ENCODE assay signal across 14 cellular contexts in genomic region chr19:1412995-1413889, GRCh38. TPM values are rescaled to one million over a fixed set of nuclear protein-coding genes. Genes with fewer than 3 reads are reported as not detected.
DNase-seq lines count a peak whose midpoint lies in the region; ATAC-seq, FAIRE-seq and TF ChIP-seq lines count a peak whose summit lies in the region.
"Had no signal": no experiment of that assay in that cellular context is flagged by ENCODE, and none has a peak within 500 bp of the region (broad histone marks: within the 10 kb centered on the region; RNA-seq: fewer than 3 reads in every experiment).

No MANE protein-coding gene starts in this region.

- RAD21 ChIA-PET in GM12878 (lab: Charles Lee; ENCODE audit: unreplicated experiment) = no interaction called here

- H3K4me2 ChIP-seq in GM12878 (ENCODE audit: control insufficient read depth, insufficient read depth) = peak overlapping the region; percentile 22; the same call in 1 of the 2 replicates

- H3K9me3 Mint-ChIP-seq in naive thymus-derived CD4-positive, alpha-beta T cell = peaks cover 0 to 3% (median 0%) of the 10 kb centered on the region in 11 donors

- in situ Hi-C loops in GM12878 (cut with MboI) = no loop called here

- H3K4me1 Mint-ChIP-seq in naive thymus-derived CD4-positive, alpha-beta T cell = peaks cover 44 to 87% (median 74%) of the 10 kb centered on the region in 7 donors

- H3K4me3 ChIP-seq in A673 (ENCODE audit: low read depth, low read length, poor library complexity, severe bottlenecking) (no peak overlapping the region), GM12878 (no peak overlapping the region)
- no peak overlapping the region for H3K4me3 ChIP-seq in naive thymus-derived CD4-positive, alpha-beta T cell (ENCODE audit: low read length)
- H3K4me3 ChIP-seq: SJSA1 had no signal

- no peak for TF ChIP-seq RAD21 in GM12878 (IDR thresholded peaks at IDR 0.05; ENCODE audit: insufficient read depth, low read depth, low read length)

- H3K79me2 ChIP-seq in GM12878 (ENCODE audit: control insufficient read depth, insufficient read depth, low read length) = peaks cover 96% of the 10 kb centered on the region

- FAIRE-seq in GM12892 (lab: Jason Lieb, UNC) (no peak), GM12878 (lab: Jason Lieb, UNC) (peak; percentile 62)
- FAIRE-seq: endothelial cell of umbilical vein had no signal

- CTCF ChIA-PET in A673 (lab: Charles Lee) (no interaction called here), GM12878 (lab: Yijun Ruan, JAX) (interaction anchor here (1.3 to 1.8 kb wide), 2 partner anchors 24 to 169 kb away, joined by 4 to 5 read pairs; no protein-coding TSS in a partner anchor)
- CTCF ChIA-PET in naive thymus-derived CD4-positive, alpha-beta T cell (lab: Charles Lee) = no interaction called here

- no peaks in the 10 kb centered on the region for H3K27me3 ChIP-seq in A673 (replicated peaks; ENCODE audit: insufficient read depth, low read depth, low read length, poor library complexity)
- no peaks in the 10 kb centered on the region for H3K27me3 ChIP-seq in GM12878 (replicated peaks in 1 of 2; ENCODE audit: control insufficient read depth in 2 of 2, insufficient read depth in 2 of 2, low read length in 1 of 2)
- no peaks in the 10 kb centered on the region for H3K27me3 ChIP-seq in naive thymus-derived CD4-positive, alpha-beta T cell (ENCODE audit: control insufficient read depth in 2 of 2, insufficient read depth in 2 of 2, low read length in 2 of 2)
- H3K27me3 ChIP-seq: SJSA1 had no signal

- H3K27me3 Mint-ChIP-seq in naive thymus-derived CD4-positive, alpha-beta T cell = no peaks in the 10 kb centered on the region

- TF ChIP-seq EP300 in GM12878 (IDR thresholded peaks at IDR 0.05; ENCODE audit: borderline replicate concordance in 1 of 2, control insufficient read depth in 1 of 2, low read depth in 2 of 2, low read length in 2 of 2) = no peak

- H3K9me3 ChIP-seq in A673 (ENCODE audit: low read depth, low read length, poor library complexity, severe bottlenecking) (no peaks in the 10 kb centered on the region), GM12878 (replicated peaks; ENCODE audit: control insufficient read depth, insufficient read depth, low read length) (no peaks in the 10 kb centered on the region)
- H3K9me3 ChIP-seq in naive thymus-derived CD4-positive, alpha-beta T cell (ENCODE audit: control insufficient read depth in 2 of 3, low read length in 3 of 3) = no peaks in the 10 kb centered on the region
- H3K9me3 ChIP-seq: SJSA1 had no signal

- H3K27ac ChIP-seq in A673 (ENCODE audit: low read depth, low read length, poor library complexity, severe bottlenecking) (peak overlapping the region; percentile 10), GM12878 (ENCODE audit: control insufficient read depth, insufficient read depth) (peak overlapping the region; percentile 42; the same call in 1 of the 2 replicates)
- no peak overlapping the region for H3K27ac ChIP-seq in naive thymus-derived CD4-positive, alpha-beta T cell (ENCODE audit: low read depth, low read length)
- H3K27ac ChIP-seq: HL-60, SJSA1 had no signal

- TF ChIP-seq POLR2A in GM12892 (IDR thresholded peaks at IDR 0.05; ENCODE audit: low read depth, low read length) = 0 out of 2 replicates have a peak, but pooled peaks have one; percentile 1
- TF ChIP-seq POLR2A in GM12878 (IDR thresholded peaks at IDR 0.05; ENCODE audit: low read depth, low read length) = peak; percentile 44; the same call in 1 of the 2 replicates

- no peak for TF ChIP-seq CTCF in A673 (conservative IDR thresholded peaks at IDR 0.05; ENCODE audit: low read depth, low read length)
- TF ChIP-seq CTCF in GM12878 (IDR thresholded peaks at IDR 0.05 in 2 of 3, conservative IDR thresholded peaks at IDR 0.05 in 1 of 3; ENCODE audit: control insufficient read depth in 2 of 3, extremely low read depth in 1 of 3, insufficient read depth in 1 of 3, low read depth in 3 of 3, low read length in 3 of 3) = no peak

- H2AFZ ChIP-seq in GM12878 (ENCODE audit: control insufficient read depth, low read depth, low read length) = no peak overlapping the region

- H3K36me3 ChIP-seq in A673 (ENCODE audit: insufficient read depth, low read length, poor library complexity, severe bottlenecking) (peaks cover 42% of the 10 kb centered on the region), GM12878 (ENCODE audit: control insufficient read depth in 2 of 2, insufficient read depth in 2 of 2, low read length in 1 of 2) (peaks cover 13 to 31% of the 10 kb centered on the region in 2 experiments)
- H3K36me3 ChIP-seq in naive thymus-derived CD4-positive, alpha-beta T cell (ENCODE audit: control insufficient read depth in 2 of 3, insufficient read depth in 3 of 3, low read length in 3 of 3) = peaks cover 0 to 63% (median 8%) of the 10 kb centered on the region in 3 experiments

- POLR2A ChIA-PET in A673 (lab: Charles Lee; ENCODE audit: low non-redundant PET) (interaction anchor here (0.6 to 0.8 kb wide), 3 partner anchors 10 to 438 kb away, joined by 3 to 5 read pairs (median 3); no protein-coding TSS in a partner anchor), GM12878 (lab: Charles Lee) (no interaction called here)
- POLR2A ChIA-PET in naive thymus-derived CD4-positive, alpha-beta T cell (lab: Charles Lee) = no interaction called here

- peaks cover 0 to 12% (median 4%) of the 10 kb centered on the region in 5 donors for H3K36me3 Mint-ChIP-seq in naive thymus-derived CD4-positive, alpha-beta T cell

- ATAC-seq in GM12878 (no peak), HG03045 (IDR thresholded peaks at IDR 0.05; ENCODE audit: unreplicated experiment) (no peak)
- no peak for ATAC-seq in naive thymus-derived CD4-positive, alpha-beta T cell

- intact Hi-C loops in A673 (cut with micrococcal nuclease; ENCODE audit: unreplicated experiment) (no loop called here), GM12878 (cut with micrococcal nuclease; ENCODE audit: unreplicated experiment) (no loop called here)
- intact Hi-C loops in naive thymus-derived CD4-positive, alpha-beta T cell (cut with micrococcal nuclease) = no loop called here

- peak overlapping the region in 6 of 10 donors; percentile 10 to 40 (median 28) for H3K4me3 Mint-ChIP-seq in naive thymus-derived CD4-positive, alpha-beta T cell

- H4K20me1 ChIP-seq in GM12878 (ENCODE audit: control insufficient read depth, insufficient read depth) = peaks cover 35% of the 10 kb centered on the region

- H3K27ac Mint-ChIP-seq in naive thymus-derived CD4-positive, alpha-beta T cell = peak overlapping the region in 3 of 9 donors; percentile 8 to 59 (median 33)

- DNase-seq in A673 (ENCODE audit: low spot score) (no peak), GM12892 (ENCODE audit: insufficient read length) (no peak), GM12878 (ENCODE audit: low read depth, low spot score) (no peak), T-helper 1 cell (no peak), germinal center (ENCODE audit: low spot score) (no peak), occipital lobe (lab: John Stamatoyannopoulos, UW) (no peak)
- DNase-seq in naive thymus-derived CD4-positive, alpha-beta T cell = no peak
- DNase-seq: activated CD4-positive, alpha-beta T cell treated with anti-CD3 and anti-CD28 coated beads for 1 hour; stimulated activated CD4-positive, alpha-beta T cell treated with anti-CD3 and anti-CD28 coated beads, Interleukin-12 subunit alpha, Interleukin-12 subunit beta, amount 100 ng/mL, for 4 hours; stimulated activated CD8-positive, alpha-beta memory T cell treated with anti-CD3 and anti-CD28 coated beads, Interleukin-4, amount 100 ng/mL, for 48 hours had no signal

- SMC1A ChIA-PET in GM12878 (lab: Charles Lee; ENCODE audit: uncharacterized antibody, unreplicated experiment) = interaction anchor here (1.2 kb wide), 1 partner anchor 24 kb away, joined by 4 read pairs; no protein-coding TSS in a partner anchor

- no TSS peak for BruUV-seq in A673 (replicated peaks; lab: Mats Ljungman, UMichigan)
- no TSS peak for BruUV-seq in GM12878 (replicated peaks; lab: Mats Ljungman, UMichigan)

- H3K9ac ChIP-seq in GM12878 (ENCODE audit: control insufficient read depth, insufficient read depth, low read length) = no peak overlapping the region

- 88% methylated on average over 36 of the region's 36 CpGs for WGBS in GM12878 (ENCODE audit: insufficient coverage, insufficient replicate concordance, low lambda C conversion rate, missing lambda C conversion rate)

- H3K4me1 ChIP-seq in A673 (ENCODE audit: insufficient read depth, low read length, poor library complexity, severe bottlenecking) (peaks cover 38% of the 10 kb centered on the region), GM12878 (ENCODE audit: control insufficient read depth, insufficient read depth, low read length) (peaks cover 44% of the 10 kb centered on the region)
- peaks cover 45 to 49% of the 10 kb centered on the region in 2 donors for H3K4me1 ChIP-seq in naive thymus-derived CD4-positive, alpha-beta T cell (ENCODE audit: control insufficient read depth in 2 of 2, insufficient read depth in 2 of 2, low read length in 2 of 2)

RNA-seq across cellular contexts. Expression of gene DAZAP1, which starts 5.9 kb away (rescaled TPM):
- 222 and 229 TPM in 2 replicates for total RNA-seq in A673 (2021)
- 74.9 TPM for polyA plus RNA-seq in GM12892 (2012; ENCODE audit: missing spikeins)
- total RNA-seq in GM12878 (2013; cell fraction: nucleolus; rRNA removed) = 111 and 128 TPM in 2 replicates
- total RNA-seq in GM12878 (2014; rRNA removed) = 122 and 127 TPM in 2 replicates
- total RNA-seq in GM12878 (2014; rRNA removed; fragmentation: Illumina TruSeq; extraction: Trizol) = 82.5 and 93.4 TPM in 2 replicates
- 223 and 240 TPM in 2 replicates for total RNA-seq in GM12878 (2021)
- 23.5 TPM for polyA plus RNA-seq in GM12878 (2011; ENCODE audit: low read depth)
- polyA plus RNA-seq in GM12878 (2011; rRNA removed) = 110 and 123 TPM in 2 replicates
- 47.6 and 72.8 TPM in 2 replicates for polyA plus RNA-seq in GM12878 (2011; cell fraction: cytosol; rRNA removed)
- polyA plus RNA-seq in GM12878 (2011; cell fraction: nucleus; rRNA removed) = 106 and 159 TPM in 2 replicates
- polyA plus RNA-seq in GM12878 (2012) = 71.1 and 77.1 TPM in 2 replicates
- 69.0 and 91.2 TPM in 2 replicates for polyA plus RNA-seq in GM12878 (2014; fragmentation: Illumina TruSeq; extraction: Trizol)
- 10 to 100 TPM in 1 of 2 experiments, 1 to 10 TPM in 1; 9.9 to 27.7 TPM for polyA plus RNA-seq in GM12878 (2014; fragmentation: Nextera tagmentation; extraction: Ambion mirVana)
- polyA plus RNA-seq in GM12878 (2014; rRNA removed) = 164 and 194 TPM in 2 replicates
- 10 to 100 TPM; 16.9 to 17.9 TPM for polyA plus RNA-seq in GM12878 (2016; fragmentation: Nextera tagmentation; extraction: Ambion mirVana)
- polyA minus RNA-seq in GM12878 (2011; rRNA and poly(A)+ RNA removed) = 27.9 and 29.7 TPM in 2 replicates
- 26.6 and 31.5 TPM in 2 replicates for polyA minus RNA-seq in GM12878 (2011; cell fraction: cytosol; rRNA and poly(A)+ RNA removed)
- 17.4 and 38.3 TPM in 2 replicates for polyA minus RNA-seq in GM12878 (2011; cell fraction: nucleus; rRNA and poly(A)+ RNA removed)
- 100 to 1,000 TPM; 129 to 227 (median 144) TPM for total RNA-seq in naive thymus-derived CD4-positive, alpha-beta T cell
- 1 to 10 TPM; 5.0 to 5.7 TPM for polyA plus RNA-seq in naive thymus-derived CD4-positive, alpha-beta T cell
- 35.7 TPM for total RNA-seq in occipital lobe

RNA-seq across cellular contexts. Expression of gene GAMT, which starts 11.9 kb away (rescaled TPM):
- total RNA-seq in A673 (2021) (18.8 and 28.5 TPM in 2 replicates), GM12878 (2014; rRNA removed) (50.1 and 55.2 TPM in 2 replicates), GM12878 (2014; rRNA removed; fragmentation: Illumina TruSeq; extraction: Trizol) (22.5 and 24.9 TPM in 2 replicates), GM12878 (2021) (49.1 and 52.0 TPM in 2 replicates), occipital lobe (16.7 TPM)
- polyA plus RNA-seq in GM12892 (2012; ENCODE audit: missing spikeins) = 12.3 TPM
- 6.5 and 6.7 TPM in 2 replicates for total RNA-seq in GM12878 (2013; cell fraction: nucleolus; rRNA removed)
- polyA plus RNA-seq in GM12878 (2011; ENCODE audit: low read depth) = 9.2 TPM
- polyA plus RNA-seq in GM12878 (2011; rRNA removed) (4.7 and 13.0 TPM in 2 replicates), GM12878 (2014; fragmentation: Illumina TruSeq; extraction: Trizol) (8.3 and 28.5 TPM in 2 replicates), GM12878 (2014; fragmentation: Nextera tagmentation; extraction: Ambion mirVana) (1 to 10 TPM; 1.6 to 5.6 TPM), GM12878 (2014; rRNA removed) (56.0 and 65.8 TPM in 2 replicates), GM12878 (2016; fragmentation: Nextera tagmentation; extraction: Ambion mirVana) (100 to 1,000 TPM; 122 to 131 TPM)
- 13.6 and 22.1 TPM in 2 replicates for polyA plus RNA-seq in GM12878 (2011; cell fraction: cytosol; rRNA removed)
- 11.4 and 12.7 TPM in 2 replicates for polyA plus RNA-seq in GM12878 (2011; cell fraction: nucleus; rRNA removed)
- 28.9 and 29.0 TPM in 2 replicates for polyA plus RNA-seq in GM12878 (2012)
- 4.2 and 10.8 TPM in 2 replicates for polyA minus RNA-seq in GM12878 (2011; rRNA and poly(A)+ RNA removed)
- polyA minus RNA-seq in GM12878 (2011; cell fraction: cytosol; rRNA and poly(A)+ RNA removed) = 4.5 and 11.0 TPM in 2 replicates
- 2.1 and 5.4 TPM in 2 replicates for polyA minus RNA-seq in GM12878 (2011; cell fraction: nucleus; rRNA and poly(A)+ RNA removed)
- total RNA-seq in naive thymus-derived CD4-positive, alpha-beta T cell = 10 to 100 TPM; 10.9 to 24.2 (median 17.5) TPM
- 10 to 100 TPM; 29.3 to 32.3 TPM for polyA plus RNA-seq in naive thymus-derived CD4-positive, alpha-beta T cell

RNA-seq across cellular contexts. Expression of gene RPS15, which starts 25.0 kb away (rescaled TPM):
- total RNA-seq in A673 (2021) (1,685 and 1,696 TPM in 2 replicates), GM12878 (2014; rRNA removed) (1,524 and 1,715 TPM in 2 replicates), GM12878 (2014; rRNA removed; fragmentation: Illumina TruSeq; extraction: Trizol) (972 and 1,030 TPM in 2 replicates), GM12878 (2021) (2,219 and 2,315 TPM in 2 replicates), occipital lobe (252 TPM)
- 1,490 TPM for polyA plus RNA-seq in GM12892 (2012; ENCODE audit: missing spikeins)
- 239 and 289 TPM in 2 replicates for total RNA-seq in GM12878 (2013; cell fraction: nucleolus; rRNA removed)
- 7,786 TPM for polyA plus RNA-seq in GM12878 (2011; ENCODE audit: low read depth)
- polyA plus RNA-seq in GM12878 (2011; rRNA removed) (524 and 1,111 TPM in 2 replicates), GM12878 (2014; fragmentation: Illumina TruSeq; extraction: Trizol) (209 and 786 TPM in 2 replicates), GM12878 (2014; fragmentation: Nextera tagmentation; extraction: Ambion mirVana) (100 to 1,000 TPM; 559 to 717 TPM), GM12878 (2014; rRNA removed) (3,158 and 3,344 TPM in 2 replicates), GM12878 (2016; fragmentation: Nextera tagmentation; extraction: Ambion mirVana) (1,000 to 10,000 TPM; 1,763 to 1,909 TPM)
- polyA plus RNA-seq in GM12878 (2011; cell fraction: cytosol; rRNA removed) = 3,186 and 3,536 TPM in 2 replicates
- 1,362 and 1,364 TPM in 2 replicates for polyA plus RNA-seq in GM12878 (2011; cell fraction: nucleus; rRNA removed)
- polyA plus RNA-seq in GM12878 (2012) = 3,088 and 3,408 TPM in 2 replicates
- 256 and 857 TPM in 2 replicates for polyA minus RNA-seq in GM12878 (2011; rRNA and poly(A)+ RNA removed)
- 796 and 851 TPM in 2 replicates for polyA minus RNA-seq in GM12878 (2011; cell fraction: cytosol; rRNA and poly(A)+ RNA removed)
- polyA minus RNA-seq in GM12878 (2011; cell fraction: nucleus; rRNA and poly(A)+ RNA removed) = 184 and 257 TPM in 2 replicates
- total RNA-seq in naive thymus-derived CD4-positive, alpha-beta T cell = 1,000 to 10,000 TPM; 1,300 to 2,097 (median 2,012) TPM
- polyA plus RNA-seq in naive thymus-derived CD4-positive, alpha-beta T cell = 1,000 to 10,000 TPM; 3,657 to 3,761 TPM

RNA-seq across cellular contexts. Expression of gene NDUFS7, which starts 29.5 kb away (rescaled TPM):
- total RNA-seq in A673 (2021) = 101 and 111 TPM in 2 replicates
- polyA plus RNA-seq in GM12892 (2012; ENCODE audit: missing spikeins) = 13.5 TPM
- total RNA-seq in GM12878 (2013; cell fraction: nucleolus; rRNA removed) = 50.2 and 65.0 TPM in 2 replicates
- total RNA-seq in GM12878 (2014; rRNA removed) = 107 and 143 TPM in 2 replicates
- total RNA-seq in GM12878 (2014; rRNA removed; fragmentation: Illumina TruSeq; extraction: Trizol) = 18.5 and 24.1 TPM in 2 replicates
- 136 and 143 TPM in 2 replicates for total RNA-seq in GM12878 (2021)
- 16.9 TPM for polyA plus RNA-seq in GM12878 (2011; ENCODE audit: low read depth)
- 12.1 and 43.0 TPM in 2 replicates for polyA plus RNA-seq in GM12878 (2011; rRNA removed)
- polyA plus RNA-seq in GM12878 (2011; cell fraction: cytosol; rRNA removed) = 127 and 227 TPM in 2 replicates
- 125 and 151 TPM in 2 replicates for polyA plus RNA-seq in GM12878 (2011; cell fraction: nucleus; rRNA removed)
- 64.7 and 88.4 TPM in 2 replicates for polyA plus RNA-seq in GM12878 (2012)
- 1.5 and 5.1 TPM in 2 replicates for polyA plus RNA-seq in GM12878 (2014; fragmentation: Illumina TruSeq; extraction: Trizol)
- 10 to 100 TPM; 10.6 to 39.4 TPM for polyA plus RNA-seq in GM12878 (2014; fragmentation: Nextera tagmentation; extraction: Ambion mirVana)
- polyA plus RNA-seq in GM12878 (2014; rRNA removed) = 166 and 177 TPM in 2 replicates
- polyA plus RNA-seq in GM12878 (2016; fragmentation: Nextera tagmentation; extraction: Ambion mirVana) = 100 to 1,000 TPM; 261 to 282 TPM
- 38.5 and 54.8 TPM in 2 replicates for polyA minus RNA-seq in GM12878 (2011; rRNA and poly(A)+ RNA removed)
- 65.2 and 74.7 TPM in 2 replicates for polyA minus RNA-seq in GM12878 (2011; cell fraction: cytosol; rRNA and poly(A)+ RNA removed)
- polyA minus RNA-seq in GM12878 (2011; cell fraction: nucleus; rRNA and poly(A)+ RNA removed) = 16.3 and 29.0 TPM in 2 replicates
- total RNA-seq in naive thymus-derived CD4-positive, alpha-beta T cell = 100 to 1,000 TPM in 1 of 5 experiments, 10 to 100 TPM in 4; 48.4 to 101 (median 68.0) TPM
- 100 to 1,000 TPM; 182 to 232 TPM for polyA plus RNA-seq in naive thymus-derived CD4-positive, alpha-beta T cell
- 26.5 TPM for total RNA-seq in occipital lobe

RNA-seq across cellular contexts. Expression of gene APC2, which starts 36.7 kb away (rescaled TPM):
- total RNA-seq in A673 (2021) (1.3 and 1.9 TPM in 2 replicates), GM12878 (2014; rRNA removed) (under 0.01 and 0.11 TPM in 2 replicates), GM12878 (2014; rRNA removed; fragmentation: Illumina TruSeq; extraction: Trizol) (0.05 TPM in 1 of 2 replicates, not detected in the other), GM12878 (2021) (0.08 and 0.26 TPM in 2 replicates), occipital lobe (141 TPM)
- polyA plus RNA-seq in GM12892 (2012; ENCODE audit: missing spikeins) = 0.23 TPM
- total RNA-seq in GM12878 (2013; cell fraction: nucleolus; rRNA removed) = 0.34 and 0.46 TPM in 2 replicates
- 0.31 TPM for polyA plus RNA-seq in GM12878 (2011; ENCODE audit: low read depth)
- polyA plus RNA-seq in GM12878 (2011; rRNA removed) (not detected in 2 replicates), GM12878 (2014; fragmentation: Illumina TruSeq; extraction: Trizol) (not detected in 2 replicates), GM12878 (2014; fragmentation: Nextera tagmentation; extraction: Ambion mirVana) (under 1 TPM in 1 of 2 experiments, not detected in 1; 0.02 TPM), GM12878 (2014; rRNA removed) (0.16 and 0.73 TPM in 2 replicates), GM12878 (2016; fragmentation: Nextera tagmentation; extraction: Ambion mirVana) (under 1 TPM in 1 of 2 experiments, not detected in 1; 0.04 TPM)
- polyA plus RNA-seq in GM12878 (2011; cell fraction: cytosol; rRNA removed) = 0.03 TPM in 1 of 2 replicates, not detected in the other
- polyA plus RNA-seq in GM12878 (2011; cell fraction: nucleus; rRNA removed) = 0.18 and 0.38 TPM in 2 replicates
- polyA plus RNA-seq in GM12878 (2012) = 0.27 and 0.43 TPM in 2 replicates
- polyA minus RNA-seq in GM12878 (2011; rRNA and poly(A)+ RNA removed) = 0.05 TPM in 1 of 2 replicates, not detected in the other
- not detected in 2 replicates for polyA minus RNA-seq in GM12878 (2011; cell fraction: cytosol; rRNA and poly(A)+ RNA removed)
- 0.12 and 0.38 TPM in 2 replicates for polyA minus RNA-seq in GM12878 (2011; cell fraction: nucleus; rRNA and poly(A)+ RNA removed)
- total RNA-seq in naive thymus-derived CD4-positive, alpha-beta T cell = under 1 TPM; 0.05 to 0.24 (median 0.10) TPM
- under 1 TPM; 0.01 to 0.05 TPM for polyA plus RNA-seq in naive thymus-derived CD4-positive, alpha-beta T cell
- total RNA-seq: SJSA1 had no signal
